In the genomic region with DNA sequence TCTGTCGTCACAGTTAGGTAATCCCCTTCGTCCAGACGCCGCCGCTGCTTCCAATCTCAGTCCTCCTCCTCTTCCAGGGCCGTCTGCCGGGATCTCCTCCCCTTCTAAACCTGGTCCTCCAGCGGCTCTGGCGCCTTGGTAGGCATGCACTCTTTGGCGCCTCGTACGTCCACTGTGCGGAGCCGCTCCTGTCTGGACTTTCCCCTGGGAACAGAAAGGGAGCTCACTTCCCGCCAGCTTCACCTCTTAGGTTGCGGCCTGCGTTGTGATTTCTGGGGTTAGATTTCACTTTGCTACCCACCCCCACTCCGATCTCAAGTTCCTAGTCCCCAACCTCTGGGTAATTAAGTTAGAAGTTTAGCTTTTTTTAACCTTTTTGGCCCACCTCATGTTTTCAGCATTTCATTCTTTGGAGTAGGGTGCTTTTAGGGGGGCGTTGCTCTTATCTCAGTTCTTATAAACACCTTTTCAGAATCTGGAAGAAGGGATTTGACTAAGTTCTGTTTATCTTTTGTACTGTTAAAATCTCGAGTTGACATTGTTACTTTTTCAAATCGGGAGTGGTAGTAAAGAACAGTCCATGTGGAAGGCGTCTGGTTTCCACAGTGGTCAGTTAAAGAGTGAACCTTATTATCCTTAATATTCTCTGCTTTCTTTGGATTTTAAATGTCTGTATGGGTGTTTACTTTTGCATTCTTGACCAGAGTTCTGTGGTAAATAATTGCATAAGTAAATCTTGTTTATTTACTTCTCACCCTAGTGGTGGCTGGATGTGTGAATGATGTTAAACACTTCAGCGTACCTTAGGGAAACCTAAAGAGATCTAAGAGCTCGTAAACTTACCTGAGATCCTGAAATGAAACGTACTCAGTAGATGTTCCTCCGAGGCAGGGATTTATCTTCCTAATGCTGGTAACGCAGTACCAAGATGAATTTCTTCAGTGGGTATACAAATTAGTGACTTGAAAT, we compare ENCODE assay signal across 1 cellular context.
TF ChIP-seq lines count a peak whose summit lies in the region.

No MANE protein-coding gene starts in this region.

TF ChIP-seq in K562, 482 proteins besides CTCF, POLR2A, EP300 and RAD21 (continued from another document and continues in another):
- TF ChIP-seq PHTF2 (CRISPR knock-in tag; IDR thresholded peaks at IDR 0.05) = no peak
- peak; percentile 59 for TF ChIP-seq CBFA2T3 (IDR thresholded peaks at IDR 0.05)
- TF ChIP-seq CGGBP1 (CRISPR knock-in tag; IDR thresholded peaks at IDR 0.05) = no peak
- no peak for TF ChIP-seq ZFP36 (IDR thresholded peaks at IDR 0.05; ENCODE audit: low read depth, low read length, partially characterized antibody)
- no peak for TF ChIP-seq PTBP1 (IDR thresholded peaks at IDR 0.05; ENCODE audit: low read depth, low read length)
- TF ChIP-seq RFX7 (CRISPR knock-in tag; IDR thresholded peaks at IDR 0.05) = no peak
- no peak for TF ChIP-seq TCFL5 (CRISPR knock-in tag; conservative IDR thresholded peaks at IDR 0.05)
- no peak for TF ChIP-seq SP1 (CRISPR knock-in tag; IDR thresholded peaks at IDR 0.05)
- TF ChIP-seq TOE1 (IDR thresholded peaks at IDR 0.05; ENCODE audit: borderline replicate concordance) = no peak
- TF ChIP-seq TOE1 (CRISPR knock-in tag; IDR thresholded peaks at IDR 0.05; ENCODE audit: borderline replicate concordance, low read depth) = no peak
- TF ChIP-seq ZNF583 (CRISPR knock-in tag; IDR thresholded peaks at IDR 0.05) = no peak
- no peak for TF ChIP-seq ZFP30 (CRISPR knock-in tag; IDR thresholded peaks at IDR 0.05; ENCODE audit: borderline replicate concordance)
- TF ChIP-seq RAD51 (IDR thresholded peaks at IDR 0.05; ENCODE audit: borderline replicate concordance, low read depth) = no peak
- no peak for TF ChIP-seq PML (IDR thresholded peaks at IDR 0.05; ENCODE audit: low read length)
- TF ChIP-seq NFXL1 (CRISPR knock-in tag; IDR thresholded peaks at IDR 0.05) = no peak
- TF ChIP-seq SPI1 (IDR thresholded peaks at IDR 0.05; ENCODE audit: borderline replicate concordance, low read depth, low read length) = 0 out of 2 replicates have a peak, but pooled peaks have one; percentile 0
- TF ChIP-seq ZNF12 (CRISPR knock-in tag; IDR thresholded peaks at IDR 0.05) = 0 out of 2 replicates have a peak, but pooled peaks have one; percentile 75
- TF ChIP-seq KHSRP (IDR thresholded peaks at IDR 0.05) = no peak
- TF ChIP-seq, protein P1, sequence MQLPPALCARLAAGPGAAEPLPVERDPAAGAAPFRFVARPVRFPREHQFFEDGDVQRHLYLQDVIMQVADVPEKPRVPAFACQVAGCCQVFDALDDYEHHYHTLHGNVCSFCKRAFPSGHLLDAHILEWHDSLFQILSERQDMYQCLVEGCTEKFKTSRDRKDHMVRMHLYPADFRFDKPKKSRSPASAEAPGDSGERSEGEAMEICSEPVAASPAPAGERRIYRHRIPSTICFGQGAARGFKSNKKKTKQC (CRISPR knock-in tag; IDR thresholded peaks at IDR 0.05) = 0 out of 2 replicates have a peak, but pooled peaks have one; percentile 28
- TF ChIP-seq, protein P2, sequence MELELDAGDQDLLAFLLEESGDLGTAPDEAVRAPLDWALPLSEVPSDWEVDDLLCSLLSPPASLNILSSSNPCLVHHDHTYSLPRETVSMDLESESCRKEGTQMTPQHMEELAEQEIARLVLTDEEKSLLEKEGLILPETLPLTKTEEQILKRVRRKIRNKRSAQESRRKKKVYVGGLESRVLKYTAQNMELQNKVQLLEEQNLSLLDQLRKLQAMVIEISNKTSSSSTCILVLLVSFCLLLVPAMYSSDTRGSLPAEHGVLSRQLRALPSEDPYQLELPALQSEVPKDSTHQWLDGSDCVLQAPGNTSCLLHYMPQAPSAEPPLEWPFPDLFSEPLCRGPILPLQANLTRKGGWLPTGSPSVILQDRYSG (tag; conservative IDR thresholded peaks at IDR 0.05; ENCODE audit: low read depth) = no peak
- TF ChIP-seq CTBP1 (IDR thresholded peaks at IDR 0.05; ENCODE audit: borderline replicate concordance) = no peak
- no peak for TF ChIP-seq ZSCAN29 (IDR thresholded peaks at IDR 0.05)
- TF ChIP-seq ZNF24 (IDR thresholded peaks at IDR 0.05) = peak; percentile 17; the same call in 1 of the 2 replicates
- TF ChIP-seq NUFIP1 (IDR thresholded peaks at IDR 0.05; ENCODE audit: partially characterized antibody) = no peak
- TF ChIP-seq, protein P3, sequence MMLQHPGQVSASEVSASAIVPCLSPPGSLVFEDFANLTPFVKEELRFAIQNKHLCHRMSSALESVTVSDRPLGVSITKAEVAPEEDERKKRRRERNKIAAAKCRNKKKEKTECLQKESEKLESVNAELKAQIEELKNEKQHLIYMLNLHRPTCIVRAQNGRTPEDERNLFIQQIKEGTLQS (IDR thresholded peaks at IDR 0.05) = no peak
- TF ChIP-seq, protein P3 (CRISPR knock-in tag; conservative IDR thresholded peaks at IDR 0.05) = no peak
- TF ChIP-seq PHF21A (IDR thresholded peaks at IDR 0.05; ENCODE audit: borderline replicate concordance, low read depth) = 0 out of 2 replicates have a peak, but pooled peaks have one; percentile 49
- TF ChIP-seq POLR2AphosphoS2 (IDR thresholded peaks at IDR 0.05; ENCODE audit: low read length) = no peak
- TF ChIP-seq DPF2 (IDR thresholded peaks at IDR 0.05) = no peak
- TF ChIP-seq TGIF2 (CRISPR knock-in tag; IDR thresholded peaks at IDR 0.05) = no peak
- TF ChIP-seq, protein P4, sequence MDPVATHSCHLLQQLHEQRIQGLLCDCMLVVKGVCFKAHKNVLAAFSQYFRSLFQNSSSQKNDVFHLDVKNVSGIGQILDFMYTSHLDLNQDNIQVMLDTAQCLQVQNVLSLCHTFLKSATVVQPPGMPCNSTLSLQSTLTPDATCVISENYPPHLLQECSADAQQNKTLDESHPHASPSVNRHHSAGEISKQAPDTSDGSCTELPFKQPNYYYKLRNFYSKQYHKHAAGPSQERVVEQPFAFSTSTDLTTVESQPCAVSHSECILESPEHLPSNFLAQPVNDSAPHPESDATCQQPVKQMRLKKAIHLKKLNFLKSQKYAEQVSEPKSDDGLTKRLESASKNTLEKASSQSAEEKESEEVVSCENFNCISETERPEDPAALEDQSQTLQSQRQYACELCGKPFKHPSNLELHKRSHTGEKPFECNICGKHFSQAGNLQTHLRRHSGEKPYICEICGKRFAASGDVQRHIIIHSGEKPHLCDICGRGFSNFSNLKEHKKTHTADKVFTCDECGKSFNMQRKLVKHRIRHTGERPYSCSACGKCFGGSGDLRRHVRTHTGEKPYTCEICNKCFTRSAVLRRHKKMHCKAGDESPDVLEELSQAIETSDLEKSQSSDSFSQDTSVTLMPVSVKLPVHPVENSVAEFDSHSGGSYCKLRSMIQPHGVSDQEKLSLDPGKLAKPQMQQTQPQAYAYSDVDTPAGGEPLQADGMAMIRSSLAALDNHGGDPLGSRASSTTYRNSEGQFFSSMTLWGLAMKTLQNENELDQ (CRISPR knock-in tag; IDR thresholded peaks at IDR 0.05; ENCODE audit: borderline replicate concordance) = no peak; the same call in 1 of the 2 replicates
- TF ChIP-seq RBFOX2 (IDR thresholded peaks at IDR 0.05; ENCODE audit: low read depth, low read length) = no peak
- no peak for TF ChIP-seq TEAD4 (IDR thresholded peaks at IDR 0.05; ENCODE audit: low read length)
- no peak for TF ChIP-seq TEAD4 (CRISPR knock-in tag; IDR thresholded peaks at IDR 0.05; ENCODE audit: borderline replicate concordance)
- TF ChIP-seq ZNF146 (CRISPR knock-in tag; IDR thresholded peaks at IDR 0.05; ENCODE audit: unreplicated experiment) = no peak
- no peak for TF ChIP-seq TFAM (CRISPR knock-in tag; conservative IDR thresholded peaks at IDR 0.05)
- TF ChIP-seq C11orf30 (IDR thresholded peaks at IDR 0.05; ENCODE audit: low read depth) = no peak
- no peak for TF ChIP-seq ZNF584 (CRISPR knock-in tag; IDR thresholded peaks at IDR 0.05; ENCODE audit: low read depth)
- TF ChIP-seq KLF1 (tag; IDR thresholded peaks at IDR 0.05) = no peak
- no peak for TF ChIP-seq CXXC5 (CRISPR knock-in tag; IDR thresholded peaks at IDR 0.05)
- TF ChIP-seq ARNT (IDR thresholded peaks at IDR 0.05) = no peak
- TF ChIP-seq, protein P5, sequence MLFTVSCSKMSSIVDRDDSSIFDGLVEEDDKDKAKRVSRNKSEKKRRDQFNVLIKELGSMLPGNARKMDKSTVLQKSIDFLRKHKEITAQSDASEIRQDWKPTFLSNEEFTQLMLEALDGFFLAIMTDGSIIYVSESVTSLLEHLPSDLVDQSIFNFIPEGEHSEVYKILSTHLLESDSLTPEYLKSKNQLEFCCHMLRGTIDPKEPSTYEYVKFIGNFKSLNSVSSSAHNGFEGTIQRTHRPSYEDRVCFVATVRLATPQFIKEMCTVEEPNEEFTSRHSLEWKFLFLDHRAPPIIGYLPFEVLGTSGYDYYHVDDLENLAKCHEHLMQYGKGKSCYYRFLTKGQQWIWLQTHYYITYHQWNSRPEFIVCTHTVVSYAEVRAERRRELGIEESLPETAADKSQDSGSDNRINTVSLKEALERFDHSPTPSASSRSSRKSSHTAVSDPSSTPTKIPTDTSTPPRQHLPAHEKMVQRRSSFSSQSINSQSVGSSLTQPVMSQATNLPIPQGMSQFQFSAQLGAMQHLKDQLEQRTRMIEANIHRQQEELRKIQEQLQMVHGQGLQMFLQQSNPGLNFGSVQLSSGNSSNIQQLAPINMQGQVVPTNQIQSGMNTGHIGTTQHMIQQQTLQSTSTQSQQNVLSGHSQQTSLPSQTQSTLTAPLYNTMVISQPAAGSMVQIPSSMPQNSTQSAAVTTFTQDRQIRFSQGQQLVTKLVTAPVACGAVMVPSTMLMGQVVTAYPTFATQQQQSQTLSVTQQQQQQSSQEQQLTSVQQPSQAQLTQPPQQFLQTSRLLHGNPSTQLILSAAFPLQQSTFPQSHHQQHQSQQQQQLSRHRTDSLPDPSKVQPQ (CRISPR knock-in tag; IDR thresholded peaks at IDR 0.05; ENCODE audit: borderline replicate concordance) = no peak
- TF ChIP-seq, protein P6, sequence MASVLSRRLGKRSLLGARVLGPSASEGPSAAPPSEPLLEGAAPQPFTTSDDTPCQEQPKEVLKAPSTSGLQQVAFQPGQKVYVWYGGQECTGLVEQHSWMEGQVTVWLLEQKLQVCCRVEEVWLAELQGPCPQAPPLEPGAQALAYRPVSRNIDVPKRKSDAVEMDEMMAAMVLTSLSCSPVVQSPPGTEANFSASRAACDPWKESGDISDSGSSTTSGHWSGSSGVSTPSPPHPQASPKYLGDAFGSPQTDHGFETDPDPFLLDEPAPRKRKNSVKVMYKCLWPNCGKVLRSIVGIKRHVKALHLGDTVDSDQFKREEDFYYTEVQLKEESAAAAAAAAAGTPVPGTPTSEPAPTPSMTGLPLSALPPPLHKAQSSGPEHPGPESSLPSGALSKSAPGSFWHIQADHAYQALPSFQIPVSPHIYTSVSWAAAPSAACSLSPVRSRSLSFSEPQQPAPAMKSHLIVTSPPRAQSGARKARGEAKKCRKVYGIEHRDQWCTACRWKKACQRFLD (CRISPR knock-in tag; IDR thresholded peaks at IDR 0.05) = no peak
- TF ChIP-seq ZNF165 (CRISPR knock-in tag; IDR thresholded peaks at IDR 0.05; ENCODE audit: borderline replicate concordance) = no peak
- no peak for TF ChIP-seq MBD2 (IDR thresholded peaks at IDR 0.05; ENCODE audit: borderline replicate concordance, low read depth)
- no peak for TF ChIP-seq ZC3H11A (IDR thresholded peaks at IDR 0.05; ENCODE audit: low read depth, low read length)
- no peak for TF ChIP-seq TCF3 (CRISPR knock-in tag; IDR thresholded peaks at IDR 0.05)
- TF ChIP-seq, protein P7, sequence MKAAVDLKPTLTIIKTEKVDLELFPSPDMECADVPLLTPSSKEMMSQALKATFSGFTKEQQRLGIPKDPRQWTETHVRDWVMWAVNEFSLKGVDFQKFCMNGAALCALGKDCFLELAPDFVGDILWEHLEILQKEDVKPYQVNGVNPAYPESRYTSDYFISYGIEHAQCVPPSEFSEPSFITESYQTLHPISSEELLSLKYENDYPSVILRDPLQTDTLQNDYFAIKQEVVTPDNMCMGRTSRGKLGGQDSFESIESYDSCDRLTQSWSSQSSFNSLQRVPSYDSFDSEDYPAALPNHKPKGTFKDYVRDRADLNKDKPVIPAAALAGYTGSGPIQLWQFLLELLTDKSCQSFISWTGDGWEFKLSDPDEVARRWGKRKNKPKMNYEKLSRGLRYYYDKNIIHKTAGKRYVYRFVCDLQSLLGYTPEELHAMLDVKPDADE (conservative IDR thresholded peaks at IDR 0.05; ENCODE audit: control insufficient read depth, low read depth, low read length) = no peak; the same call in 1 of the 2 replicates
- TF ChIP-seq TEAD2 (tag; IDR thresholded peaks at IDR 0.05) = no peak
- TF ChIP-seq BCOR (IDR thresholded peaks at IDR 0.05) = no peak
- TF ChIP-seq MAFK (IDR thresholded peaks at IDR 0.05; ENCODE audit: low read length) = no peak
- TF ChIP-seq, protein P8, sequence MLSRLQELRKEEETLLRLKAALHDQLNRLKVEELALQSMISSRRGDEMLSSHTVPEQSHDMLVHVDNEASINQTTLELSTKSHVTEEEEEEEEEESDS (CRISPR knock-in tag; IDR thresholded peaks at IDR 0.05) = no peak
- no peak for TF ChIP-seq KAT8 (IDR thresholded peaks at IDR 0.05; ENCODE audit: low read depth)
- TF ChIP-seq PCBP1 (IDR thresholded peaks at IDR 0.05; ENCODE audit: low read depth, low read length, poor library complexity, severe bottlenecking) = no peak
- TF ChIP-seq TFE3 (CRISPR knock-in tag; IDR thresholded peaks at IDR 0.05) = no peak
- no peak for TF ChIP-seq XRCC5 (IDR thresholded peaks at IDR 0.05; ENCODE audit: low read depth, low read length)
- TF ChIP-seq ZNF324 (CRISPR knock-in tag; IDR thresholded peaks at IDR 0.05) = no peak
- TF ChIP-seq ATF1 (CRISPR knock-in tag; IDR thresholded peaks at IDR 0.05) = no peak
- 0 out of 2 replicates have a peak, but pooled peaks have one; percentile 4 for TF ChIP-seq ATF1 (tag; IDR thresholded peaks at IDR 0.05)
- no peak for TF ChIP-seq NFE2L1 (tag; IDR thresholded peaks at IDR 0.05; ENCODE audit: borderline replicate concordance, low read depth)
